Comparison of ENCODE assay signal across 8 cellular contexts in genomic region chr2:225008935-225009334, GRCh38. TPM values are rescaled to one million over a fixed set of nuclear protein-coding genes. Genes with fewer than 3 reads are reported as not detected.
DNase-seq lines count a peak whose midpoint lies in the region; ATAC-seq and TF ChIP-seq lines count a peak whose summit lies in the region.

No MANE protein-coding gene starts in this region.

- TF ChIP-seq POLR2A in ovary (IDR thresholded peaks at IDR 0.05), result no peak
- TF ChIP-seq POLR2A in heart left ventricle (IDR thresholded peaks at IDR 0.05), result no peak

- peak; percentile 61 for DNase-seq in ACHN
- DNase-seq in NCI-H69 (lab: John Stamatoyannopoulos, UW), result peak; percentile 43
- DNase-seq in fibroblast of the aortic adventitia (ENCODE audit: low read depth), result no peak
- no peak for DNase-seq in ovary
- no peak for DNase-seq in heart left ventricle
- DNase-seq in NCI-H2171 treated with DMSO at 0.1 percent for 48 hours (lab: John Stamatoyannopoulos, UW), result no peak

- H3K36me3 ChIP-seq in ovary, result no peaks in the 10 kb centered on the region
- H3K36me3 ChIP-seq in heart left ventricle, result no peaks in the 10 kb centered on the region

- peak; percentile 52 for TF ChIP-seq CTCF in GM12873 (IDR thresholded peaks at IDR 0.05; ENCODE audit: insufficient read depth, low read depth, low read length, missing control alignments)
- TF ChIP-seq CTCF in fibroblast of the aortic adventitia (IDR thresholded peaks at IDR 0.05; ENCODE audit: insufficient read depth, low read length), result peak; percentile 38
- no peak for TF ChIP-seq CTCF in ovary (IDR thresholded peaks at IDR 0.05)
- TF ChIP-seq CTCF in heart left ventricle (IDR thresholded peaks at IDR 0.05), result peak in 4 of 12 donors; percentile 12 to 27 (median 20)

- 82 to 90% (median 85%) methylated on average over 5 of the region's 5 CpGs for WGBS in ovary, 3 donors
- 35 to 50% (median 44%) methylated on average over 5 of the region's 5 CpGs for WGBS in heart left ventricle, 4 donors

- TF ChIP-seq EP300 in ovary (IDR thresholded peaks at IDR 0.05), result no peak

- H3K27me3 ChIP-seq in ovary (no peaks in the 10 kb centered on the region), heart left ventricle (peaks cover 0 to 3% (median 0%) of the 10 kb centered on the region in 9 donors)

- no peaks in the 10 kb centered on the region for H3K4me1 ChIP-seq in ovary (ENCODE audit: insufficient read depth)
- peaks cover 0 to 6% (median 0%) of the 10 kb centered on the region in 12 donors for H3K4me1 ChIP-seq in heart left ventricle

- no peak overlapping the region for H3K27ac ChIP-seq in ovary
- H3K27ac ChIP-seq in heart left ventricle, result no peak overlapping the region

- in situ Hi-C loops in ACHN (cut with HindIII; ENCODE audit: low pct_ligation_motif_present, low pct_unique_long_range_greater_than_20kb, low sequenced_read_pairs), result no loop called here

- H3K4me3 ChIP-seq in fibroblast of the aortic adventitia (ENCODE audit: low read depth, low read length), result no peak overlapping the region
- no peak overlapping the region for H3K4me3 ChIP-seq in ovary
- H3K4me3 ChIP-seq in heart left ventricle, result no peak overlapping the region

- ATAC-seq in heart left ventricle (no peak), GM21367 (IDR thresholded peaks at IDR 0.05; ENCODE audit: unreplicated experiment) (no peak)

- intact Hi-C loops in ovary (cut with DNase I), result loop anchor here in 1 of 4 donors (10.0 kb wide), 1 partner anchor 224 kb away; no protein-coding TSS in a partner anchor
- intact Hi-C loops in heart left ventricle (cut with DNase I), result loop anchor here in 3 of 10 donors (10.0 kb wide), 3 partner anchors 154 to 214 kb away; no protein-coding TSS in a partner anchor

- H3K9me3 ChIP-seq in ovary (no peaks in the 10 kb centered on the region), heart left ventricle (no peaks in the 10 kb centered on the region)

RNA-seq across cellular contexts. Expression of gene DOCK10, which starts 33.3 kb away (rescaled TPM):
- total RNA-seq in fibroblast of the aortic adventitia (ENCODE audit: low replicate concordance), result 66.2 and 71.3 TPM in 2 replicates
- 10 to 100 TPM; 28.9 to 42.5 (median 32.8) TPM for total RNA-seq in ovary
- polyA plus RNA-seq in ovary, result 10 to 100 TPM; 15.3 to 15.9 TPM
- 10 to 100 TPM in 1 of 9 donors, 1 to 10 TPM in 7, under 1 TPM in 1; 0.31 to 28.6 (median 2.1) TPM for total RNA-seq in heart left ventricle
- polyA plus RNA-seq in heart left ventricle, result 1 to 10 TPM; 1.0 to 2.0 TPM

Comparison
In these comparisons a context has a peak if more than half of its experiments do, and no peak if none do; other contexts are left out.
1. DNase-seq: peak in ACHN (single experiment) and NCI-H69 (single experiment); none in fibroblast of the aortic adventitia (single experiment), ovary (0 of 5), heart left ventricle (0 of 5) and NCI-H2171 treated with DMSO at 0.1 percent for 48 hours (single experiment).
2. CTCF ChIP-seq: peak in GM12873 (single experiment) and fibroblast of the aortic adventitia (single experiment); none in ovary (0 of 3).